ENCODE assay signal across 22 cellular contexts in the genomic region with DNA sequence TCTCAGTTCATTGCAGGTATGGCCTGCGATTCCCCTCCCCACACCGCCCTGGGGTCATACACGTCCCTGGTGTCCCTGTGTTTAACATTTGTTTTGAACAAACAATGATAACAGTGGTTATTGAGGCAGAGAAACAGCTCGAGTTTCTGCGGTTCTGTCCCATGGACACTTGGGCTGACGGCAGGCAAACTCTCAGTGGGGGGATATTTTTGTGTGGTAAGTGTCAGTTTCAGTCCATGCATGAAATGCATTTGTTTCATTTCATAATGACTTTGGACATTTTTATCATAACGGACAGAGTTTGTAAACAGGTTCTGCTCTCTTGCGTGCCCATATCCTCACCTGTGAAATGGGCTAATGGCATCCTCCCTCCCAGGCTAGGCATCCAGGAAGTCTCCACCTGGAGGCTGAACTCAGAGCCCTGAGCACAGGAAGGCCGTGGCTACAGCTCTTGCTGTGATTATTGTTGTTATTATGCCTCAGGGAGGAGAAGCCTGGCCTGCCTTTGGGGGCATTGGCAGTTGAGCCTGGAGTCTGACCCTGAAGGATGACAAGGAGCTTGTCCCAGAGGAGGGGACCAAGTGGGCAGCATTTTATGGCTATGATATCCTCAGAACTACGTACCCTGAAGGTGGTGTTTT.
"Had no signal": no experiment of that assay in that cellular context is flagged by ENCODE, and none has a peak within 500 bp of the region (broad histone marks: within the 10 kb centered on the region; RNA-seq: fewer than 3 reads in every experiment).

No MANE protein-coding gene starts in this region.

- H3K4me3 ChIP-seq: right atrium auricular region had no signal

- DNase-seq: activated CD4-positive, alpha-beta T cell treated with anti-CD3 and anti-CD28 coated beads, Interleukin-2, amount 10 ng/mL, durations not matched to agents 24 days and 14 days; activated CD8-positive, alpha-beta T cell treated with anti-CD3 and anti-CD28 coated beads, Interleukin-2, amount 10 ng/mL, durations not matched to agents 7 days and 5 days; activated effector memory CD4-positive, alpha-beta T cell treated with Interleukin-2 at 50 U/mL for 16 hours; activated naive CD4-positive, alpha-beta T cell treated with anti-CD3 and anti-CD28 coated beads, Interleukin-2, amount 10 ng/mL, durations not matched to agents 7 days and 5 days; activated naive CD8-positive, alpha-beta T cell treated with anti-CD3 and anti-CD28 coated beads, Interleukin-2, amount 50 U/mL, for 24 hours; activated T-cell treated with anti-CD3 and anti-CD28 coated beads, Interleukin-2, amount 50 U/mL, for 4 hours; anterior cingulate cortex; central memory CD4-positive, alpha-beta T cell; endodermal cell; foreskin melanocyte; hypothalamus; midbrain; nephron progenitor cell; occipital lobe; stimulated activated CD4-positive, alpha-beta T cell treated with anti-CD3 and anti-CD28 coated beads, Interleukin-12 subunit alpha, Interleukin-12 subunit beta, amount 100 ng/mL, for 4 hours; stimulated activated CD4-positive, alpha-beta T cell treated with anti-CD3 and anti-CD28 coated beads, Interleukin-1b, Interleukin-23, amount 100 ng/mL, for 48 hours; stimulated activated CD8-positive, alpha-beta memory T cell treated with anti-CD3 and anti-CD28 coated beads, Interleukin-4, amount 100 ng/mL, for 48 hours; stimulated activated naive CD4-positive, alpha-beta T cell; T1000 had no signal

- H3K27me3 Mint-ChIP-seq: activated CD4-positive, alpha-beta T cell treated with anti-CD3 and anti-CD28 coated beads, Interleukin-2, amount 10 ng/mL, durations not matched to agents 24 days and 14 days; activated naive CD8-positive, alpha-beta T cell treated with anti-CD3 and anti-CD28 coated beads, Interleukin-2, amount 50 U/mL, for 24 hours had no signal

- H3K4me1 Mint-ChIP-seq: activated naive CD4-positive, alpha-beta T cell treated with anti-CD3 and anti-CD28 coated beads, Interleukin-2, amount 10 ng/mL, durations not matched to agents 7 days and 5 days; activated naive CD8-positive, alpha-beta T cell treated with anti-CD3 and anti-CD28 coated beads, Interleukin-2, amount 50 U/mL, for 24 hours had no signal

- H3K4me1 ChIP-seq: right atrium auricular region had no signal

- H3K27ac ChIP-seq: right atrium auricular region had no signal

- H3K36me3 Mint-ChIP-seq: activated naive CD4-positive, alpha-beta T cell treated with anti-CD3 and anti-CD28 coated beads, Interleukin-2, amount 10 ng/mL, durations not matched to agents 7 days and 5 days; brain had no signal

- H3K4me3 Mint-ChIP-seq: activated CD4-positive, alpha-beta T cell treated with anti-CD3 and anti-CD28 coated beads, Interleukin-2, amount 10 ng/mL, durations not matched to agents 24 days and 14 days; activated CD8-positive, alpha-beta T cell treated with anti-CD3 and anti-CD28 coated beads, Interleukin-2, amount 10 ng/mL, durations not matched to agents 7 days and 5 days; activated naive CD4-positive, alpha-beta T cell treated with anti-CD3 and anti-CD28 coated beads, Interleukin-2, amount 10 ng/mL, durations not matched to agents 7 days and 5 days; activated naive CD8-positive, alpha-beta T cell treated with anti-CD3 and anti-CD28 coated beads, Interleukin-2, amount 50 U/mL, for 24 hours; activated T-cell treated with anti-CD3 and anti-CD28 coated beads, Interleukin-2, amount 50 U/mL, for 4 hours; brain; endodermal cell; nephron progenitor cell had no signal

- H3K27ac Mint-ChIP-seq: activated CD4-positive, alpha-beta T cell treated with anti-CD3 and anti-CD28 coated beads, Interleukin-2, amount 10 ng/mL, durations not matched to agents 24 days and 14 days; activated CD8-positive, alpha-beta T cell treated with anti-CD3 and anti-CD28 coated beads, Interleukin-2, amount 10 ng/mL, durations not matched to agents 7 days and 5 days; activated naive CD4-positive, alpha-beta T cell treated with anti-CD3 and anti-CD28 coated beads, Interleukin-2, amount 10 ng/mL, durations not matched to agents 7 days and 5 days; activated naive CD8-positive, alpha-beta T cell treated with anti-CD3 and anti-CD28 coated beads, Interleukin-2, amount 50 U/mL, for 24 hours; brain; endodermal cell; nephron progenitor cell; progenitor cell of endocrine pancreas had no signal

- H3K36me3 ChIP-seq: right atrium auricular region had no signal

- H3K9me3 Mint-ChIP-seq: activated CD4-positive, alpha-beta T cell treated with anti-CD3 and anti-CD28 coated beads, Interleukin-2, amount 10 ng/mL, durations not matched to agents 24 days and 14 days; activated naive CD4-positive, alpha-beta T cell treated with anti-CD3 and anti-CD28 coated beads, Interleukin-2, amount 10 ng/mL, durations not matched to agents 7 days and 5 days; activated naive CD8-positive, alpha-beta T cell treated with anti-CD3 and anti-CD28 coated beads, Interleukin-2, amount 50 U/mL, for 24 hours; activated T-cell treated with anti-CD3 and anti-CD28 coated beads, Interleukin-2, amount 50 U/mL, for 4 hours; endodermal cell; nephron progenitor cell had no signal

- H3K27me3 ChIP-seq: right atrium auricular region had no signal

- ATAC-seq: activated CD8-positive, alpha-beta T cell treated with anti-CD3 and anti-CD28 coated beads, Interleukin-2, amount 10 ng/mL, durations not matched to agents 7 days and 5 days; activated naive CD8-positive, alpha-beta T cell treated with anti-CD3 and anti-CD28 coated beads, Interleukin-2, amount 50 U/mL, for 24 hours; activated T-cell treated with anti-CD3 and anti-CD28 coated beads, Interleukin-2, amount 50 U/mL, for 4 hours had no signal
